In the genomic region with DNA sequence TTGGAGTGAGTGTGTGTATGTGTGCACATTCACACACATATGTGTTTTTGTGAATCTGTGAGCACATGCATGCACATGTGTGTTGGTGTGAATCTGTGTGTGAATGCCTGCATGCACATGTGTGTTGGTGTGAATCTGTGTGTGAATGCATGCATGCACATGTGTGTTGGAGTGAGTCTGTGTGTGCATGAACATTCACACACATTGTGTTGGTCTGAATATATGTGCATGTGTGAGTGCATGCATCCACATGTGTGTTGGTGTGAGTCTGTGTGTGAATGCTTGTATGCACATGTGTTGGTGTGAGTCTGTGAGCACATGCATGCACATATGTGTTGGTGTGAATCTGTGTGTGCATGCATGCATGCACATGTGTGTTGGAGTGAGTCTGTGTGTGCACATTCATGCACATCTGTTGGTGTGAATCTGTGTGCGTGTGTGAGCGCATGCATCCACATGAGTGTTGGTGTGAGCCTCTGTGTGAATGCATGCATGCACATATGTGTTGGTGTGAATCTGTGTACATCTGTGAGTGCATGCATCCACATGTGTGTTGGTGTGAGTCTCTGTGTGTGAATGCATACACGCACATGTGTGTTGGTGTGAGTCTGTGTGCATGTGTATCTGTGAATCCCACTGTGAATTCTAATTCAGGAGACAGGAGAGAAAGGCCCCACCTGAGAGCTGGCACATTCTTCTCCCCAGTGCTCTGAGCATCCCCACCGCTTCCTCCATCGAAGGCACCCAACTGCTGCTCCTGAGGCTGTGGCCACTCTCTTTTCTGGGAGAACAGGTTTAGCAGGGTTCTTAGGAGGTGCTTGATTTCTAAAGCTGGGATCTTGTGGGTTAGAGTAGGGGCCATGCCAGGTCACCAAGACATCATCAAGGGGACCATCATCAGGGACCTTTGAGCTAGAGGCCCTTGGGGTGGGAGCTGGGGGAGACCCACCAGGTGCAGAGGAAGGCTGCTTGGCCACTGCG, we compare ENCODE assay signal across 20 cellular contexts.
"Had no signal": no experiment of that assay in that cellular context is flagged by ENCODE, and none has a peak within 500 bp of the region (broad histone marks: within the 10 kb centered on the region; RNA-seq: fewer than 3 reads in every experiment).

No MANE protein-coding gene starts in this region.

- H3K27me3 Mint-ChIP-seq: activated CD8-positive, alpha-beta memory T cell treated with anti-CD3 and anti-CD28 coated beads, Interleukin-2, amount 10 ng/mL, durations not matched to agents 7 days and 5 days had no signal

- H3K4me2 ChIP-seq: smooth muscle cell had no signal

- H3K4me3 Mint-ChIP-seq: activated CD4-positive, alpha-beta memory T cell treated with anti-CD3 and anti-CD28 coated beads for 36 hours; activated CD8-positive, alpha-beta memory T cell treated with anti-CD3 and anti-CD28 coated beads, Interleukin-2, amount 10 ng/mL, durations not matched to agents 7 days and 5 days; activated naive CD4-positive, alpha-beta T cell treated with anti-CD3 and anti-CD28 coated beads for 36 hours; activated naive CD8-positive, alpha-beta T cell treated with anti-CD3 and anti-CD28 coated beads, Interleukin-2, amount 50 U/mL, for 24 hours; effector memory CD8-positive, alpha-beta T cell had no signal

- H3K9me3 Mint-ChIP-seq: activated CD4-positive, alpha-beta memory T cell treated with anti-CD3 and anti-CD28 coated beads for 36 hours; activated naive CD4-positive, alpha-beta T cell treated with anti-CD3 and anti-CD28 coated beads for 36 hours; activated naive CD8-positive, alpha-beta T cell treated with anti-CD3 and anti-CD28 coated beads, Interleukin-2, amount 50 U/mL, for 24 hours; activated T-helper 2 cell treated with anti-CD3 and anti-CD28 coated beads, Interferon-gamma antibody, Interleukin-2, Interleukin-4, amounts not matched to agents 10 μg/mL and 5 μg/mL and 100 μg/mL, durations not matched to agents 14 hours and 24 hours and 36 hours; effector memory CD8-positive, alpha-beta T cell had no signal

- H3K4me3 ChIP-seq: prostate gland, smooth muscle cell, suprapubic skin had no signal

- FAIRE-seq: frontal cortex had no signal

- H3K4me1 Mint-ChIP-seq: activated CD8-positive, alpha-beta memory T cell treated with anti-CD3 and anti-CD28 coated beads, Interleukin-2, amount 10 ng/mL, durations not matched to agents 7 days and 5 days; activated naive CD8-positive, alpha-beta T cell treated with anti-CD3 and anti-CD28 coated beads, Interleukin-2, amount 50 U/mL, for 24 hours had no signal

- H3K36me3 ChIP-seq: prostate gland, suprapubic skin, WERI-Rb-1 had no signal

- DNase-seq: activated CD4-positive, alpha-beta memory T cell treated with anti-CD3 and anti-CD28 coated beads for 36 hours; activated CD8-positive, alpha-beta memory T cell treated with anti-CD3 and anti-CD28 coated beads, Interleukin-2, amount 10 ng/mL, durations not matched to agents 7 days and 5 days; activated naive CD4-positive, alpha-beta T cell treated with anti-CD3 and anti-CD28 coated beads for 36 hours; activated naive CD8-positive, alpha-beta T cell treated with anti-CD3 and anti-CD28 coated beads, Interleukin-2, amount 50 U/mL, for 24 hours; activated T-cell treated with anti-CD3 and anti-CD28 coated beads, Interleukin-2, amount 50 U/mL, for 1 hour; aorta; dermis blood vessel endothelial cell; effector memory CD8-positive, alpha-beta T cell; head of caudate nucleus; midbrain; right cardiac atrium; stimulated activated CD4-positive, alpha-beta T cell treated with anti-CD3 and anti-CD28 coated beads, Interleukin-4, amount 100 ng/mL, for 4 hours; stimulated activated CD8-positive, alpha-beta memory T cell treated with anti-CD3 and anti-CD28 coated beads, Interleukin-4, amount 100 ng/mL, for 48 hours; stimulated activated naive CD4-positive, alpha-beta T cell treated with Interleukin-2 at 50 U/mL for 16 hours; WERI-Rb-1 had no signal

- H3K36me3 Mint-ChIP-seq: activated CD4-positive, alpha-beta memory T cell treated with anti-CD3 and anti-CD28 coated beads for 36 hours; activated CD8-positive, alpha-beta memory T cell treated with anti-CD3 and anti-CD28 coated beads, Interleukin-2, amount 10 ng/mL, durations not matched to agents 7 days and 5 days had no signal

- H3K27ac ChIP-seq: prostate gland, suprapubic skin, WERI-Rb-1 had no signal

- H3K4me1 ChIP-seq: suprapubic skin had no signal

- ATAC-seq: activated CD8-positive, alpha-beta memory T cell treated with anti-CD3 and anti-CD28 coated beads, Interleukin-2, amount 10 ng/mL, durations not matched to agents 7 days and 5 days; activated naive CD8-positive, alpha-beta T cell treated with anti-CD3 and anti-CD28 coated beads, Interleukin-2, amount 50 U/mL, for 24 hours; effector memory CD8-positive, alpha-beta T cell; right cardiac atrium had no signal

- H3K27ac Mint-ChIP-seq: activated CD4-positive, alpha-beta memory T cell treated with anti-CD3 and anti-CD28 coated beads for 36 hours; activated CD8-positive, alpha-beta memory T cell treated with anti-CD3 and anti-CD28 coated beads, Interleukin-2, amount 10 ng/mL, durations not matched to agents 7 days and 5 days; activated naive CD4-positive, alpha-beta T cell treated with anti-CD3 and anti-CD28 coated beads for 36 hours; activated naive CD8-positive, alpha-beta T cell treated with anti-CD3 and anti-CD28 coated beads, Interleukin-2, amount 50 U/mL, for 24 hours; activated T-helper 2 cell treated with anti-CD3 and anti-CD28 coated beads, Interferon-gamma antibody, Interleukin-2, Interleukin-4, amounts not matched to agents 10 μg/mL and 5 μg/mL and 100 μg/mL, durations not matched to agents 14 hours and 24 hours and 36 hours; effector memory CD8-positive, alpha-beta T cell had no signal

- H3K9me3 ChIP-seq: prostate gland, suprapubic skin had no signal
